In genomic region chr4:148015058-148015457, GRCh38 we compare ENCODE assay signal across 15 cellular contexts.
DNase-seq lines count a peak whose midpoint lies in the region; ATAC-seq and TF ChIP-seq lines count a peak whose summit lies in the region.
"Had no signal": no experiment of that assay in that cellular context is flagged by ENCODE, and none has a peak within 500 bp of the region (broad histone marks: within the 10 kb centered on the region; RNA-seq: fewer than 3 reads in every experiment).

No MANE protein-coding gene starts in this region.

- H3K9me3 ChIP-seq in left ventricle myocardium inferior (replicated peaks) (peaks cover 4% of the 10 kb centered on the region), upper lobe of right lung (no peaks in the 10 kb centered on the region)
- H3K9me3 ChIP-seq: A549 had no signal

- ATAC-seq in upper lobe of right lung (peak; percentile 61), HG03025 (IDR thresholded peaks at IDR 0.05; ENCODE audit: low FRiP score, unreplicated experiment) (no peak)
- ATAC-seq: A549; effector memory CD8-positive, alpha-beta T cell had no signal

- H3K9me3 Mint-ChIP-seq in activated CD4-positive, alpha-beta memory T cell treated with anti-CD3 and anti-CD28 coated beads, Interleukin-2, amount 10 ng/mL, durations not matched to agents 7 days and 5 days, result no peaks in the 10 kb centered on the region
- H3K9me3 Mint-ChIP-seq: activated T-helper 2 cell treated with anti-CD3 and anti-CD28 coated beads, Interferon-gamma antibody, Interleukin-2, Interleukin-4, amounts not matched to agents 10 μg/mL and 5 μg/mL and 100 μg/mL, durations not matched to agents 14 hours and 24 hours and 36 hours; effector memory CD8-positive, alpha-beta T cell had no signal

- H3K27ac Mint-ChIP-seq in activated CD4-positive, alpha-beta memory T cell treated with anti-CD3 and anti-CD28 coated beads, Interleukin-2, amount 10 ng/mL, durations not matched to agents 7 days and 5 days, result no peak overlapping the region
- H3K27ac Mint-ChIP-seq: activated T-helper 2 cell treated with anti-CD3 and anti-CD28 coated beads, Interferon-gamma antibody, Interleukin-2, Interleukin-4, amounts not matched to agents 10 μg/mL and 5 μg/mL and 100 μg/mL, durations not matched to agents 14 hours and 24 hours and 36 hours had no signal

- H3K4me3 Mint-ChIP-seq in activated CD4-positive, alpha-beta memory T cell treated with anti-CD3 and anti-CD28 coated beads, Interleukin-2, amount 10 ng/mL, durations not matched to agents 7 days and 5 days, result no peak overlapping the region
- H3K4me3 Mint-ChIP-seq: effector memory CD8-positive, alpha-beta T cell had no signal

- no peaks in the 10 kb centered on the region for H3K27me3 Mint-ChIP-seq in activated CD4-positive, alpha-beta memory T cell treated with anti-CD3 and anti-CD28 coated beads, Interleukin-2, amount 10 ng/mL, durations not matched to agents 7 days and 5 days
- H3K27me3 Mint-ChIP-seq: effector memory CD8-positive, alpha-beta T cell had no signal

- POLR2A ChIA-PET in activated CD4-positive, alpha-beta memory T cell treated with anti-CD3 and anti-CD28 coated beads, Interleukin-2, amount 10 ng/mL, durations not matched to agents 7 days and 5 days (lab: Charles Lee), result no interaction called here

- no peak for TF ChIP-seq CTCF in left ventricle myocardium inferior (IDR thresholded peaks at IDR 0.05; ENCODE audit: borderline replicate concordance)
- no peak for TF ChIP-seq CTCF in upper lobe of right lung (IDR thresholded peaks at IDR 0.05)

- H3K4me1 Mint-ChIP-seq in activated CD4-positive, alpha-beta memory T cell treated with anti-CD3 and anti-CD28 coated beads, Interleukin-2, amount 10 ng/mL, durations not matched to agents 7 days and 5 days, result no peaks in the 10 kb centered on the region

- CTCF ChIA-PET in activated CD4-positive, alpha-beta memory T cell treated with anti-CD3 and anti-CD28 coated beads, Interleukin-2, amount 10 ng/mL, durations not matched to agents 7 days and 5 days (lab: Charles Lee), result interaction anchor here (1.7 kb wide), 1 partner anchor 9 kb away, joined by 4 read pairs; no protein-coding TSS in a partner anchor

- no peaks in the 10 kb centered on the region for H3K36me3 Mint-ChIP-seq in activated CD4-positive, alpha-beta memory T cell treated with anti-CD3 and anti-CD28 coated beads, Interleukin-2, amount 10 ng/mL, durations not matched to agents 7 days and 5 days (ENCODE audit: low read depth)

- DNase-seq in left ventricle myocardium inferior (no peak), cardiac septum (ENCODE audit: low spot score) (no peak), NOMO-1 treated with DMSO at 0.1 percent for 48 hours (lab: John Stamatoyannopoulos, UW; ENCODE audit: unreplicated experiment) (peak; percentile 58), glomerular visceral epithelial cell (ENCODE audit: extremely low spot score) (peak; percentile 63), upper lobe of right lung (no peak), NCI-H187 treated with DMSO at 0.1 percent for 48 hours (lab: John Stamatoyannopoulos, UW) (no peak)
- no peak for DNase-seq in activated CD4-positive, alpha-beta memory T cell treated with anti-CD3 and anti-CD28 coated beads, Interleukin-2, amount 10 ng/mL, durations not matched to agents 7 days and 5 days
- DNase-seq: activated CD4-positive, alpha-beta T cell treated with anti-CD3 and anti-CD28 coated beads, Interleukin-2, amount 50 U/mL, for 48 hours; Calu3; effector memory CD8-positive, alpha-beta T cell; GM23248; NCI-H2171 treated with DMSO at 0.1 percent for 48 hours had no signal

- H3K36me3 ChIP-seq in left ventricle myocardium inferior (no peaks in the 10 kb centered on the region), upper lobe of right lung (no peaks in the 10 kb centered on the region)

- peaks cover 44% of the 10 kb centered on the region for H3K4me1 ChIP-seq in left ventricle myocardium inferior
- H3K4me1 ChIP-seq in upper lobe of right lung, result peaks cover 16% of the 10 kb centered on the region

- H3K27ac ChIP-seq in left ventricle myocardium inferior (replicated peaks) (peak overlapping the region; percentile 21), upper lobe of right lung (no peak overlapping the region)
- H3K27ac ChIP-seq: A549, GM23248 had no signal

- H3K27me3 ChIP-seq in left ventricle myocardium inferior (ENCODE audit: low read depth) (no peaks in the 10 kb centered on the region), upper lobe of right lung (no peaks in the 10 kb centered on the region)

- no peak overlapping the region for H3K4me3 ChIP-seq in left ventricle myocardium inferior
- no peak overlapping the region for H3K4me3 ChIP-seq in upper lobe of right lung
- H3K4me3 ChIP-seq: A549, GM23248 had no signal

- intact Hi-C loops in left ventricle myocardium inferior (cut with micrococcal nuclease) (no loop called here), cardiac septum (cut with DNase I) (no loop called here), upper lobe of right lung (cut with DNase I) (no loop called here)

Comparison
In these comparisons a context has a peak if more than half of its experiments do, and no peak if none do; other contexts are left out.
1. DNase-seq: peak in NOMO-1 treated with DMSO at 0.1 percent for 48 hours (single experiment) and glomerular visceral epithelial cell (single experiment); none in left ventricle myocardium inferior (single experiment), cardiac septum (single experiment), upper lobe of right lung (single experiment), activated CD4-positive, alpha-beta memory T cell treated with anti-CD3 and anti-CD28 coated beads, Interleukin-2, amount 10 ng/mL, durations not matched to agents 7 days and 5 days (single experiment) and NCI-H187 treated with DMSO at 0.1 percent for 48 hours (single experiment).